In the genomic region with DNA sequence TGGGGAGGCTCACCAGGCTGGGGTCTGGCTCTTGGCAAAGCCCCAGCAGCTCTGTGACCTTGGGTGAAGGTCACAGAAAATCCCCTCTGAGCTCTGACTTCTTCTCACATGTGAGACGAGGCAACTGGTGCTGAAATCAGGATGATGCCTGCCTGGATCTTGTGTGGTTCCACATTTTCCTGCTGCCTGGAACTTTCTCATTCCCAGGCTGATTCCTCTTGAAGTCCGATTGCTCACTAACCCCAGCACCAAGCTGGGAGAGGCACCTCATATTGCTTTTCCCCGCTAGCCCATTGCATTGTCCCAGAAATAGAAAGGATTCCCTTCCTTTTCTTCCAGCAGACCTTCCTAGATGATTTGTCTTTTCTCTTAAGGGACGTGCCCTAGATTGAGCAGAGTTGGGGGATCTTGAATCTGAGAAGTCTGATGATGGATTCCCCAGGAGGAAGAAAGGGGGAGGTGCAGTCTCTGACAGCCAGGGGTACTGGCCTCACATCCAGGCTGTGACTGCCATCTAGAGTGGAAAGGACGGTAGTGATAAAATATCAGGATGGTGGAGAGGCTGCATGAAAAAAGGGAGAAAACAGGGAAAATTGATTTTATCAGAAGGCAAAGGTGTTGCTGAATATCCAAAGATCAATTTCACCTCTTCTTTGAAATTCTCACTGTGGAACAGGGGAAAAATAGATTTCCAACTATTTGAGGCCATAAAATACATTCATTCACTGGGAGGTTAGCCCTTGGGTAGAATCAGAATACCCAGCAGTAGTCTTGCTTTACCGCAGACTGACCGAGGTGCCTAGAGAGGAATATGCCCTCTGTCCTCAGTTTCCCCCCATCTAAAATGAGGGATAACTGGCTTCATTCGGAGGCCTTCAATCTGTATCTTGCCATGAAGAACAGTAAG, we compare ENCODE assay signal across 8 cellular contexts.
DNase-seq lines count a peak whose midpoint lies in the region; ATAC-seq and TF ChIP-seq lines count a peak whose summit lies in the region.

No MANE protein-coding gene starts in this region.

- no peaks in the 10 kb centered on the region for H3K27me3 Mint-ChIP-seq in activated T-cell treated with anti-CD3 and anti-CD28 coated beads, Interleukin-2, amount 50 U/mL, for 24 hours
- H3K27me3 Mint-ChIP-seq in nephron (ENCODE audit: low read depth), result peaks cover 6% of the 10 kb centered on the region

- H3K27me3 ChIP-seq in BLaER1, result no peaks in the 10 kb centered on the region
- no peaks in the 10 kb centered on the region for H3K27me3 ChIP-seq in aorta (ENCODE audit: control insufficient read depth in 1 of 2, insufficient read depth in 2 of 2, low read length in 1 of 2)

- H3K4me3 Mint-ChIP-seq in activated T-cell treated with anti-CD3 and anti-CD28 coated beads, Interleukin-2, amount 50 U/mL, for 24 hours, result no peak overlapping the region
- H3K4me3 Mint-ChIP-seq in nephron, result no peak overlapping the region

- H3K27ac ChIP-seq in BLaER1 (peak overlapping the region; percentile 76), aorta (ENCODE audit: low read depth in 1 of 2, low read length in 2 of 2) (no peak overlapping the region)

- TF ChIP-seq CTCF in fibroblast of pulmonary artery (IDR thresholded peaks at IDR 0.05; ENCODE audit: low read length, missing control alignments) (peak; percentile 81), nephron (IDR thresholded peaks at IDR 0.05; ENCODE audit: unreplicated experiment in 3 of 3) (peak; percentile 77 to 84 (median 80))

- intact Hi-C loops in aorta (cut with DNase I), result loop anchor here (5.0 kb wide), 1 partner anchor 413 kb away; a partner anchor contains a TSS

- no peaks in the 10 kb centered on the region for H3K9me3 Mint-ChIP-seq in activated T-cell treated with anti-CD3 and anti-CD28 coated beads, Interleukin-2, amount 50 U/mL, for 24 hours
- H3K9me3 Mint-ChIP-seq in nephron, result no peaks in the 10 kb centered on the region

- ATAC-seq in GM18511 (IDR thresholded peaks at IDR 0.05; ENCODE audit: unreplicated experiment) (peak; percentile 85), HG03139 (IDR thresholded peaks at IDR 0.05; ENCODE audit: unreplicated experiment) (peak; percentile 66), aorta (ENCODE audit: low FRiP score) (peak; percentile 82)

- H3K36me3 ChIP-seq in BLaER1 (peaks cover 72% of the 10 kb centered on the region), aorta (ENCODE audit: control insufficient read depth in 1 of 2, insufficient read depth in 2 of 2, low read length in 1 of 2) (no peaks in the 10 kb centered on the region)

- H3K4me3 ChIP-seq in BLaER1 (no peak overlapping the region), fibroblast of pulmonary artery (replicated peaks; ENCODE audit: low read depth, low read length) (no peak overlapping the region), aorta (ENCODE audit: low read length in 2 of 2) (no peak overlapping the region)

- H3K4me1 ChIP-seq in BLaER1 (peaks cover 53% of the 10 kb centered on the region), aorta (ENCODE audit: control insufficient read depth in 1 of 2, insufficient read depth in 2 of 2, low read length in 2 of 2) (no peaks in the 10 kb centered on the region)

- peaks cover 15% of the 10 kb centered on the region for H3K36me3 Mint-ChIP-seq in activated T-cell treated with anti-CD3 and anti-CD28 coated beads, Interleukin-2, amount 50 U/mL, for 24 hours (ENCODE audit: low read depth)
- H3K36me3 Mint-ChIP-seq in nephron (ENCODE audit: low read depth), result no peaks in the 10 kb centered on the region

- peak overlapping the region; percentile 91 for H3K4me2 ChIP-seq in BLaER1

- H3K9ac ChIP-seq in BLaER1, result peak overlapping the region; percentile 48; the same call in 1 of the 2 replicates

- WGBS in aorta, 2 donors, result 42 to 45% methylated on average over 8 of the region's 8 CpGs

- H4K20me1 ChIP-seq in BLaER1, result peaks cover 92% of the 10 kb centered on the region

- H3K27ac Mint-ChIP-seq in activated T-cell treated with anti-CD3 and anti-CD28 coated beads, Interleukin-2, amount 50 U/mL, for 24 hours, result peak overlapping the region; percentile 54
- H3K27ac Mint-ChIP-seq in nephron, result peak overlapping the region; percentile 5 to 56 (median 24)

- H3K9me3 ChIP-seq in BLaER1, result peaks cover 34% of the 10 kb centered on the region
- H3K9me3 ChIP-seq in aorta (ENCODE audit: control insufficient read depth, low read length), result no peaks in the 10 kb centered on the region

- peaks cover 32% of the 10 kb centered on the region for H3K4me1 Mint-ChIP-seq in activated T-cell treated with anti-CD3 and anti-CD28 coated beads, Interleukin-2, amount 50 U/mL, for 24 hours (ENCODE audit: low read depth)
- H3K4me1 Mint-ChIP-seq in nephron, result peaks cover 7% of the 10 kb centered on the region

- DNase-seq in NCI-H526 (lab: John Stamatoyannopoulos, UW), result peak; percentile 49 to 63
- peak; percentile 50 for DNase-seq in activated T-cell treated with anti-CD3 and anti-CD28 coated beads, Interleukin-2, amount 50 U/mL, for 24 hours
- DNase-seq in fibroblast of pulmonary artery (ENCODE audit: low read depth), result peak; percentile 64
- no peak for DNase-seq in aorta

Comparison
In these comparisons a context has a peak if more than half of its experiments do, and no peak if none do; other contexts are left out.
1. DNase-seq: peak in NCI-H526 (2 of 2), activated T-cell treated with anti-CD3 and anti-CD28 coated beads, Interleukin-2, amount 50 U/mL, for 24 hours (single experiment) and fibroblast of pulmonary artery (single experiment); none in aorta (0 of 2).
2. Peak in every context shown above with its lines, with median percentiles within 50 percentile points of each other: ATAC-seq.